8 cellular contexts compared by ENCODE assay signal in genomic region chr2:89585558-89585920, GRCh38.
DNase-seq lines count a peak whose midpoint lies in the region; ATAC-seq, FAIRE-seq and TF ChIP-seq lines count a peak whose summit lies in the region.
"Not testable (repeated sequence)": the region's sequence is repeated elsewhere in the genome, so short reads cannot be mapped to it uniquely, and the experiment has no call there.

No MANE protein-coding gene starts in this region.

- peak overlapping the region; percentile 43 for H3K4me3 ChIP-seq in WI38 (ENCODE audit: low read depth, low read length)
- H3K4me3 ChIP-seq in bronchial epithelial cell (ENCODE audit: low read depth, low read length): peak overlapping the region; percentile 30
- H3K4me3 ChIP-seq in right cardiac atrium (ENCODE audit: low read length): peak overlapping the region; percentile 23
- H3K4me3 ChIP-seq in pancreas: peak overlapping the region in 3 of 4 donors; percentile 19 to 42 (median 35)
- peak overlapping the region; percentile 63 for H3K4me3 ChIP-seq in thoracic aorta

- not testable (repeated sequence) for TF ChIP-seq CTCF in WI38 (IDR thresholded peaks at IDR 0.05; ENCODE audit: low read depth, low read length); bronchial epithelial cell (IDR thresholded peaks at IDR 0.05; ENCODE audit: insufficient read depth, low read length, severe bottlenecking); pancreas (IDR thresholded peaks at IDR 0.05); thoracic aorta (IDR thresholded peaks at IDR 0.05)

- not testable (repeated sequence) for H3K36me3 ChIP-seq in bronchial epithelial cell (ENCODE audit: control insufficient read depth, insufficient read depth, low read length); pancreas; thoracic aorta

- not testable (repeated sequence) for H3K9me3 ChIP-seq in right cardiac atrium (ENCODE audit: control insufficient read depth, low read length); pancreas; thoracic aorta

- 5% methylated on average over 27 of the region's 34 CpGs for WGBS in right cardiac atrium
- WGBS in pancreas, 2 donors: 3% methylated on average over 19 to 26 of the region's 34 CpGs

- H3K27ac ChIP-seq in right cardiac atrium (ENCODE audit: low read length); pancreas; thoracic aorta: not testable (repeated sequence)

- peak; percentile 100 for ATAC-seq in GM18502 (IDR thresholded peaks at IDR 0.05; ENCODE audit: poor library complexity, unreplicated experiment)
- peak; percentile 100 for ATAC-seq in right cardiac atrium
- peak; percentile 98 to 100 (median 100) for ATAC-seq in pancreas
- ATAC-seq in thoracic aorta (ENCODE audit: insufficient number of reproducible peaks, low FRiP score, low read depth): not testable (repeated sequence)

- intact Hi-C loops in right cardiac atrium (cut with DNase I); pancreas (cut with DNase I): not testable (repeated sequence)

- FAIRE-seq in bronchial epithelial cell (lab: Jason Lieb, UNC); pancreas (lab: Jason Lieb, UNC): not testable (repeated sequence)

- not testable (repeated sequence) for H3K27me3 ChIP-seq in bronchial epithelial cell (ENCODE audit: control insufficient read depth, insufficient read depth, low read length); right cardiac atrium (ENCODE audit: control insufficient read depth, insufficient read depth); pancreas; thoracic aorta (replicated peaks; ENCODE audit: insufficient read depth)

- DNase-seq in HCEC 1CT (peak; percentile 45), HS-5 (ENCODE audit: low read depth) (peak; percentile 20), bronchial epithelial cell (ENCODE audit: low read depth) (peak; percentile 44), right cardiac atrium (peak; percentile 70 to 89 (median 84)), pancreas (peak; percentile 57 to 84 (median 65))
- not testable (repeated sequence) for DNase-seq in thoracic aorta (ENCODE audit: low spot score)

- not testable (repeated sequence) for H3K4me1 ChIP-seq in right cardiac atrium (ENCODE audit: control insufficient read depth, insufficient read depth, low read length); pancreas; thoracic aorta (ENCODE audit: control insufficient read depth in 1 of 2, low read depth in 2 of 2)
